ENCODE assay signal across 12 cellular contexts in the genomic region with DNA sequence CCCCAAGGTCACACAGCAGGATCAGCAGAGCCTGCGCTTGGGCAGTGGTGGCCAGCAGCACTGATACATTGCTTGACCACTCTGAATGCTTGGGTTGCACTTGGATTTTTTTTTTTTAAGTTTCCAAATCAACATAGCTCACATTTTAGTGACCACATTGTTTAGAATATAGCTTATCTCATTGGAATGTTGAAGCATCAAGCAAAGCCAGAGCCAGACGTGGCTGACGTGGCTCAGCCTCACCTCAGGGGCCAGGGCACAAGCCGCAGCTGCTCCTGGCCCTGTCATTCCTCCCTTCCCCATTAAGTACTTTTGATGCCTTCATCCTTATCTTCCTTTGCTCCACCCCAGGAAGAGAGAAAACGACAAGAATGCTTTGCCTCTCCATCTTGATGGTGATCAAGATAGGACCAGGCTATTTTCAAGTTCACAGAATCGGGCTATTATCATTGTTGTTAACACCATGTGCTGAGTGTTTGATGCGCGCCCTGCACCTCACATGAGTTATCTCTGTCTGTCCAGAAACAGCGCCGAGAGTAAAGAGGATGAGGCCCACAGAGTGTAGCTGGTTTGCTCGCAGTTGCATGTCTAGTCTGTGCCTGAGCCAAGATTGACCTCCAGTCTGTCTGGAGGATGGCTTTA.
A peak's percentile ranks its signal among the peaks of the same experiment; 100 is the strongest.
DNase-seq lines count a peak whose midpoint lies in the region; ATAC-seq and TF ChIP-seq lines count a peak whose summit lies in the region.
"Had no signal": no experiment of that assay in that cellular context is flagged by ENCODE, and none has a peak within 500 bp of the region (broad histone marks: within the 10 kb centered on the region; RNA-seq: fewer than 3 reads in every experiment).

No MANE protein-coding gene starts in this region.

- POLR2A ChIA-PET in AG04449 (lab: Yijun Ruan, JAX), result interaction anchor here (0.6 to 1.3 kb wide), 6 partner anchors 10 to 93 kb away, joined by 3 to 4 read pairs (median 3); no protein-coding TSS in a partner anchor

- 68 to 72% methylated on average over 10 to 11 of the region's 11 CpGs for WGBS in mesodermal cell (ENCODE audit: insufficient coverage in 2 of 2), 2 experiments

- DNase-seq in AG04449 (ENCODE audit: low read depth, low spot score) (peak; percentile 95), MG63 (peak; percentile 94), dermis blood vessel endothelial cell (peak; percentile 87), germinal center (ENCODE audit: low spot score) (no peak)
- DNase-seq in stimulated activated CD4-positive, alpha-beta T cell treated with anti-CD3 and anti-CD28 coated beads, Interleukin-2, amount 100 ng/mL, for 24 hours, result no peak
- DNase-seq: caudate nucleus; DMS153; naive B cell; stimulated activated naive CD4-positive, alpha-beta T cell treated with Interleukin-2 at 50 U/mL for 16 hours had no signal

- no peak for ATAC-seq in HG03469 (IDR thresholded peaks at IDR 0.05; ENCODE audit: unreplicated experiment)
- ATAC-seq in HG03521 (IDR thresholded peaks at IDR 0.05; ENCODE audit: unreplicated experiment), result no peak

- no peak for TF ChIP-seq CTCF in AG04449 (IDR thresholded peaks at IDR 0.05; ENCODE audit: insufficient read depth, low read length, missing control alignments)

- H3K36me3 ChIP-seq in MG63 (peaks cover 86% of the 10 kb centered on the region), mesodermal cell (ENCODE audit: control insufficient read depth, insufficient read depth, low read length) (peaks cover 51% of the 10 kb centered on the region)

- H3K27me3 ChIP-seq in MG63, result no peaks in the 10 kb centered on the region

- H3K4me3 ChIP-seq in AG04449 (ENCODE audit: low read depth, low read length) (no peak overlapping the region), MG63 (no peak overlapping the region), mesodermal cell (ENCODE audit: extremely low read depth, insufficient read depth, low read length, poor library complexity, severe bottlenecking) (no peak overlapping the region)

- H3K4me1 ChIP-seq in mesodermal cell (ENCODE audit: control insufficient read depth, insufficient read depth, low read length, poor library complexity, severe bottlenecking), result peaks cover 44% of the 10 kb centered on the region

- H3K27ac ChIP-seq in mesodermal cell (ENCODE audit: low read depth, low read length, severe bottlenecking), result peak overlapping the region; percentile 86

- CTCF ChIA-PET in AG04449 (lab: Yijun Ruan, JAX), result interaction anchor here (0.6 to 1.9 kb wide), 4 partner anchors 10 to 232 kb away, joined by 3 to 5 read pairs (median 4); no protein-coding TSS in a partner anchor

- H3K9me3 ChIP-seq in MG63 (no peaks in the 10 kb centered on the region), mesodermal cell (ENCODE audit: control insufficient read depth, low read length) (no peaks in the 10 kb centered on the region)

Comparison
In these comparisons a context has a peak if more than half of its experiments do, and no peak if none do; other contexts are left out.
1. DNase-seq: peak in AG04449 (single experiment), MG63 (single experiment) and dermis blood vessel endothelial cell (single experiment); none in germinal center (single experiment) and stimulated activated CD4-positive, alpha-beta T cell treated with anti-CD3 and anti-CD28 coated beads, Interleukin-2, amount 100 ng/mL, for 24 hours (0 of 2).